ENCODE assay signal across 17 cellular contexts in genomic region chr2:84792856-84793522, GRCh38.
DNase-seq lines count a peak whose midpoint lies in the region; FAIRE-seq and TF ChIP-seq lines count a peak whose summit lies in the region.
"Had no signal": no experiment of that assay in that cellular context is flagged by ENCODE, and none has a peak within 500 bp of the region (broad histone marks: within the 10 kb centered on the region; RNA-seq: fewer than 3 reads in every experiment).

No MANE protein-coding gene starts in this region.

- H3K23ac ChIP-seq in mesenchymal stem cell (ENCODE audit: low read length in 2 of 2) = no peak overlapping the region

- no peak overlapping the region for H3K4me3 ChIP-seq in bronchial epithelial cell (ENCODE audit: low read depth, low read length)
- no peak overlapping the region for H3K4me3 ChIP-seq in mesenchymal stem cell (ENCODE audit: insufficient read depth in 1 of 2, low read depth in 1 of 2, low read length in 2 of 2)

- no peak overlapping the region for H3K14ac ChIP-seq in mesenchymal stem cell (ENCODE audit: low read length in 2 of 2)

- WGBS in mesenchymal stem cell = 92% methylated on average over 6 of the region's 6 CpGs

- H3K27ac ChIP-seq in mesenchymal stem cell (ENCODE audit: low read length, poor library complexity, severe bottlenecking) = no peak overlapping the region

- no peak for FAIRE-seq in bronchial epithelial cell (lab: Jason Lieb, UNC)
- FAIRE-seq: H1 had no signal

- H3K27me3 ChIP-seq in bronchial epithelial cell (ENCODE audit: control insufficient read depth, insufficient read depth, low read length) (no peaks in the 10 kb centered on the region), mesenchymal stem cell (ENCODE audit: control insufficient read depth in 1 of 2, insufficient read depth in 1 of 2, low read length in 2 of 2) (no peaks in the 10 kb centered on the region)

- no peaks in the 10 kb centered on the region for H3K79me1 ChIP-seq in mesenchymal stem cell (replicated peaks; ENCODE audit: low read length, poor library complexity, severe bottlenecking)

- peak overlapping the region in 1 of 2 experiments; percentile 70 for H3K18ac ChIP-seq in mesenchymal stem cell (ENCODE audit: low read depth in 1 of 2, low read length in 2 of 2)

- no peak overlapping the region for H2BK15ac ChIP-seq in mesenchymal stem cell (ENCODE audit: low read depth, poor library complexity, severe bottlenecking)

- no peaks in the 10 kb centered on the region for H3K36me3 ChIP-seq in bronchial epithelial cell (ENCODE audit: control insufficient read depth, insufficient read depth, low read length)
- H3K36me3 ChIP-seq in mesenchymal stem cell (ENCODE audit: control insufficient read depth in 1 of 2, insufficient read depth in 2 of 2, low read depth in 1 of 2, low read length in 2 of 2) = no peaks in the 10 kb centered on the region

- H2BK120ac ChIP-seq in mesenchymal stem cell (ENCODE audit: low read depth, low read length) = no peak overlapping the region

- DNase-seq in EL (peak; percentile 21), M059J (ENCODE audit: low read depth) (peak; percentile 54), bronchial epithelial cell (ENCODE audit: low read depth) (peak; percentile 75), mesenchymal stem cell (peak; percentile 19), NCI-H1930 (lab: John Stamatoyannopoulos, UW) (no peak), NCI-H1436 (lab: John Stamatoyannopoulos, UW) (no peak)
- no peak for DNase-seq in stimulated activated naive CD4-positive, alpha-beta T cell treated with Interleukin-2 at 50 U/mL for 16 hours (lab: John Stamatoyannopoulos, UW)
- DNase-seq: ACHN; Calu3; CD4-positive, CD25-positive, alpha-beta regulatory T cell; DND-41; Karpas-422; NCI-H1417 treated with DMSO at 0.1 percent for 48 hours; NCI-H2081; NCI-H526 treated with DMSO at 0.1 percent for 48 hours; OCI-M1 had no signal

- H3K4me1 ChIP-seq in mesenchymal stem cell (ENCODE audit: control insufficient read depth, insufficient read depth, low read depth, low read length) = no peaks in the 10 kb centered on the region

- no peak overlapping the region for H4K8ac ChIP-seq in mesenchymal stem cell (ENCODE audit: low read length)

- no peak overlapping the region for H2BK12ac ChIP-seq in mesenchymal stem cell (ENCODE audit: low read length in 2 of 2)

- no peak overlapping the region for H3K4me2 ChIP-seq in mesenchymal stem cell (ENCODE audit: low read length, poor library complexity, severe bottlenecking)

- no peak overlapping the region for H3K9ac ChIP-seq in mesenchymal stem cell (ENCODE audit: low read length)

- no peaks in the 10 kb centered on the region for H3K9me3 ChIP-seq in mesenchymal stem cell (ENCODE audit: control insufficient read depth, low read length)

- no peak overlapping the region for H2AFZ ChIP-seq in mesenchymal stem cell (ENCODE audit: low read depth, low read length)

- no peak overlapping the region for H3K4ac ChIP-seq in mesenchymal stem cell (ENCODE audit: low read depth in 1 of 2, low read length in 2 of 2)

- no peak for TF ChIP-seq CTCF in bronchial epithelial cell (IDR thresholded peaks at IDR 0.05; ENCODE audit: insufficient read depth, low read length, severe bottlenecking)

- H2BK5ac ChIP-seq in mesenchymal stem cell (ENCODE audit: low read depth, low read length, poor library complexity, severe bottlenecking) = no peak overlapping the region

- no peak overlapping the region for H2AK5ac ChIP-seq in mesenchymal stem cell (ENCODE audit: low read length, severe bottlenecking)

- no peak overlapping the region for H4K91ac ChIP-seq in mesenchymal stem cell (ENCODE audit: low read length)

Comparison
In these comparisons a context has a peak if more than half of its experiments do, and no peak if none do; other contexts are left out.
1. DNase-seq: peak in EL (single experiment), M059J (single experiment), bronchial epithelial cell (single experiment) and mesenchymal stem cell (single experiment); none in NCI-H1930 (0 of 2), stimulated activated naive CD4-positive, alpha-beta T cell treated with Interleukin-2 at 50 U/mL for 16 hours (single experiment) and NCI-H1436 (single experiment).